19 cellular contexts compared by ENCODE assay signal in the genomic region with DNA sequence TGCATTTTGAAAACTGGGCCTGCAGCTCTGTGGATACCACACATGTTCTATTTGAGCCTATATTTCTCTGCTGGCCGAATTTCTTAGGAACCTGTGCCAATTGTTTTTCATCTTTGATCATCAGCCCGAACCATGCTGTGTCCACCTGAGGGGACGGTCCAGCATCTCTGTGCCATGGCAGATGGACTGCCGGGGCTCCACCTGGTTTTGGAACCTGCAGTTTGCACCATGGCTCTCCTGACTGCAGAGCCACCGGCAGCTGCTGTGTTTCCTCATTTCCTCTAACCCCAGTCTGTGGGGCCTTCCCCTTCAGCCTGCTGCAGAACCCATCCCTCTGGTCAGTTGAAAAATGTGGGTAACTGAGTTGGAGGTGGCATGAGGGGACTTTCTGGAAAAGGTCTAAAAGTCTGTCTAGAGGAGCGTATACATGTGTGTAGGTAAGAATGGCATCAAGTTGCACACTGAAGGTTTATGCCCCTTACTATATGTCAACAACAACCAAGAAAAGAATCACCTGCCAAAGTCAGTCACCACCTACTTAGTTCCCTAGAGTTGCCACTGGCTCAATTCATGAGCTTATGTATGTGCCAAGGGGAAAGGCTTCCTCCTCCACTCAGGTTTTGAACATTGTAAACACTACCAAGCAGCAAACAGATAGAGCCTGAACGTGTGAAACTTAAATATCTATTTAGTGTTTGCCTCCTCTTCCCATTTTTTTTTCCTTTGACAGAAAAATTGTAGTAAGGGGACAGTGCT.
"Had no signal": no experiment of that assay in that cellular context is flagged by ENCODE, and none has a peak within 500 bp of the region (broad histone marks: within the 10 kb centered on the region; RNA-seq: fewer than 3 reads in every experiment).

No MANE protein-coding gene starts in this region.

- DNase-seq: activated CD4-positive, alpha-beta T cell treated with anti-CD3 and anti-CD28 coated beads, Interleukin-2, amount 50 U/mL, for 1 hour; activated CD4-positive, CD25-positive, alpha-beta regulatory T cell treated with anti-CD3 and anti-CD28 coated beads, Interleukin-2, amount 50 U/mL, for 72 hours; activated T-cell treated with anti-CD3 and anti-CD28 coated beads, Interleukin-2, amount 50 U/mL, for 1 hour; aorta; effector memory CD4-positive, alpha-beta T cell; foreskin keratinocyte; glutamatergic neuron; hippocampal formation; kidney glomerular epithelial cell; left ventricle myocardium superior; mammary epithelial cell; midbrain; natural killer cell; spleen; stimulated activated CD4-positive, alpha-beta T cell treated with anti-CD3 and anti-CD28 coated beads, Interleukin-4, amount 100 ng/mL, for 24 hours; stimulated activated naive CD8-positive, alpha-beta T cell treated with anti-CD3 and anti-CD28 coated beads, Interleukin-15, Interleukin-2, amounts not matched to agents 100 U/mL and 50 U/mL, for 24 hours; thyroid gland; WERI-Rb-1 had no signal

- ATAC-seq: activated naive CD4-positive, alpha-beta T cell treated with anti-CD3 and anti-CD28 coated beads, Interleukin-2, amount 50 U/mL, for 72 hours; foreskin keratinocyte; left ventricle myocardium superior; natural killer cell; stimulated activated naive CD8-positive, alpha-beta T cell treated with anti-CD3 and anti-CD28 coated beads, Interleukin-15, Interleukin-2, amounts not matched to agents 100 U/mL and 50 U/mL, for 24 hours had no signal
